1 cellular context compared by ENCODE assay signal in the genomic region with DNA sequence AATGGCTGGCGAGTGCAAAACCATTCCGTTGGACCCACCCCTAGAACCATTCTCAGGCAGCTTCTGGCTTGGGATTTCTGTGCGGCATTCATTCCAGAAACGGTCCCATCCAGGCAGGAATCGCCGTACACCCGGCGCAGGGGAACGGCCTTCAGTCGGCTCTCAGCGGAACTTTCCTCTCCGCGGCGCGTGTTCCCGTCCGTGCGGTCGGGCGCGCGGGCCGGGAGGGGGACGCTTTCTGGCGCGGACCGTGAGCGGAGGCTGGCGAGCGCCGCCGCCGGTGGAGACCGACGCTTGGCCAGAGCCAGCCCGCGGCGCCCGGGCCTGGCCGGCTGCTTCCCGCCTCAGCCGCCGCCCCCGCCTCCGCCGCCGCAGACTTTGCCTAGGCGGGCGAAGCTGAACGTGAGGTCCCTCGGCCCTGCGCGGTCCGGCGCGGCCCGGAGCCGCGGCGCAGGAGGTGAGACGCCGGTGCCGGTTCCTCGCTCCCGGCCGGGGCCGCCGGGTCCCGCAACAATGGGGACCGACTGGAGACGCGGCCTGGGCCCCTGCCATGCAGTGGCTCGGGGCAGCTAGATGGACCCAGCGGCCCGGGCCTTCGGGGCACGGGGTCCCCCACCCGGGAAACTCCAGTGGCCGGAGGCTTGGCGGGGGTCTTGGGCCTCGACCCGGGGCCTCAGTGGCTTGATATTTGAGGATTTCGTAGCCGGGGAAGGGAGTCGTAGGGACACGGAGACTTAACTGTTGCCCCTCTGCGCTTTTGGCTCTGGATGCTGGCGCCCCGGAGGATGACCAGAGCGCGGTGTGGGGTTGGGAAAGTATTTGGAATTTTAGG.
TF ChIP-seq lines count a peak whose summit lies in the region.

A gene with protein sequence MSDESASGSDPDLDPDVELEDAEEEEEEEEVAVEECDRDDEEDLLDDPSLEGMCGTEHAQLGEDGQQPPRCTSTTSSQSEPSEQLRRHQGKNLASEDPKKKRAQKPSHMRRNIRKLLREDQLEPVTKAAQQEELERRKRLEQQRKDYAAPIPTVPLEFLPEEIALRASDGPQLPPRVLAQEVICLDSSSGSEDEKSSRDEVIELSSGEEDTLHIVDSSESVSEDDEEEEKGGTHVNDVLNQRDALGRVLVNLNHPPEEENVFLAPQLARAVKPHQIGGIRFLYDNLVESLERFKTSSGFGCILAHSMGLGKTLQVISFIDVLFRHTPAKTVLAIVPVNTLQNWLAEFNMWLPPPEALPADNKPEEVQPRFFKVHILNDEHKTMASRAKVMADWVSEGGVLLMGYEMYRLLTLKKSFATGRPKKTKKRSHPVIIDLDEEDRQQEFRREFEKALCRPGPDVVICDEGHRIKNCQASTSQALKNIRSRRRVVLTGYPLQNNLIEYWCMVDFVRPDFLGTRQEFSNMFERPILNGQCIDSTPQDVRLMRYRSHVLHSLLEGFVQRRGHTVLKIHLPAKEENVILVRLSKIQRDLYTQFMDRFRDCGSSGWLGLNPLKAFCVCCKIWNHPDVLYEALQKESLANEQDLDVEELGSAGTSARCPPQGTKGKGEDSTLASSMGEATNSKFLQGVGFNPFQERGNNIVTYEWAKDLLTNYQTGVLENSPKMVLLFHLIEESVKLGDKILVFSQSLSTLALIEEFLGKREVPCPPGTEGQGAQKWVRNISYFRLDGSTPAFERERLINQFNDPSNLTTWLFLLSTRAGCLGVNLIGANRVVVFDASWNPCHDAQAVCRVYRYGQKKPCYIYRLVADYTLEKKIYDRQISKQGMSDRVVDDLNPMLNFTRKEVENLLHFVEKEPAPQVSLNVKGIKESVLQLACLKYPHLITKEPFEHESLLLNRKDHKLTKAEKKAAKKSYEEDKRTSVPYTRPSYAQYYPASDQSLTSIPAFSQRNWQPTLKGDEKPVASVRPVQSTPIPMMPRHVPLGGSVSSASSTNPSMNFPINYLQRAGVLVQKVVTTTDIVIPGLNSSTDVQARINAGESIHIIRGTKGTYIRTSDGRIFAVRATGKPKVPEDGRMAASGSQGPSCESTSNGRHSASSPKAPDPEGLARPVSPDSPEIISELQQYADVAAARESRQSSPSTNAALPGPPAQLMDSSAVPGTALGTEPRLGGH (N-terminal part only) (plus strand): TSS at position 261 of the 832 bp plus-strand sequence. CDS start 51,702 bp downstream, outside the sequence.

TF ChIP-seq in GM12878, 131 proteins besides CTCF, POLR2A, EP300 and RAD21 (continued from another document):
- TF ChIP-seq, protein P1, sequence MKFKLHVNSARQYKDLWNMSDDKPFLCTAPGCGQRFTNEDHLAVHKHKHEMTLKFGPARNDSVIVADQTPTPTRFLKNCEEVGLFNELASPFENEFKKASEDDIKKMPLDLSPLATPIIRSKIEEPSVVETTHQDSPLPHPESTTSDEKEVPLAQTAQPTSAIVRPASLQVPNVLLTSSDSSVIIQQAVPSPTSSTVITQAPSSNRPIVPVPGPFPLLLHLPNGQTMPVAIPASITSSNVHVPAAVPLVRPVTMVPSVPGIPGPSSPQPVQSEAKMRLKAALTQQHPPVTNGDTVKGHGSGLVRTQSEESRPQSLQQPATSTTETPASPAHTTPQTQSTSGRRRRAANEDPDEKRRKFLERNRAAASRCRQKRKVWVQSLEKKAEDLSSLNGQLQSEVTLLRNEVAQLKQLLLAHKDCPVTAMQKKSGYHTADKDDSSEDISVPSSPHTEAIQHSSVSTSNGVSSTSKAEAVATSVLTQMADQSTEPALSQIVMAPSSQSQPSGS (IDR thresholded peaks at IDR 0.05; ENCODE audit: low read length) = no peak
- TF ChIP-seq TBL1XR1 (IDR thresholded peaks at IDR 0.05; ENCODE audit: low read depth, low read length) = peak; percentile 75; the same call in 1 of the 2 replicates
- TF ChIP-seq IKZF1 (conservative IDR thresholded peaks at IDR 0.05) = peak; percentile 98
- no peak for TF ChIP-seq ZBED1 (IDR thresholded peaks at IDR 0.05; ENCODE audit: borderline replicate concordance)
- no peak for TF ChIP-seq CHD4 (IDR thresholded peaks at IDR 0.05)
- no peak for TF ChIP-seq ATF7 (IDR thresholded peaks at IDR 0.05; ENCODE audit: low read depth)
- TF ChIP-seq KDM1A (IDR thresholded peaks at IDR 0.05; ENCODE audit: borderline replicate concordance) = no peak
- peak; percentile 89 for TF ChIP-seq BACH1 (IDR thresholded peaks at IDR 0.05; ENCODE audit: borderline replicate concordance)
- TF ChIP-seq CREM (IDR thresholded peaks at IDR 0.05; ENCODE audit: low read depth) = peak; percentile 75
- TF ChIP-seq NR2F1 (conservative IDR thresholded peaks at IDR 0.05) = peak; percentile 71
- TF ChIP-seq TAF1 (IDR thresholded peaks at IDR 0.05; ENCODE audit: borderline replicate concordance, low read depth, low read length) = peak; percentile 97
- TF ChIP-seq CBX3 (IDR thresholded peaks at IDR 0.05; ENCODE audit: borderline replicate concordance, low read depth) = no peak
- TF ChIP-seq SREBF1 (IDR thresholded peaks at IDR 0.05; ENCODE audit: low read length) = peak; percentile 17; the same call in 1 of the 2 replicates
- TF ChIP-seq FOXK2 (IDR thresholded peaks at IDR 0.05) = no peak
- TF ChIP-seq NRF1 (conservative IDR thresholded peaks at IDR 0.05; ENCODE audit: low read depth, low read length) = no peak
- TF ChIP-seq, protein P2, sequence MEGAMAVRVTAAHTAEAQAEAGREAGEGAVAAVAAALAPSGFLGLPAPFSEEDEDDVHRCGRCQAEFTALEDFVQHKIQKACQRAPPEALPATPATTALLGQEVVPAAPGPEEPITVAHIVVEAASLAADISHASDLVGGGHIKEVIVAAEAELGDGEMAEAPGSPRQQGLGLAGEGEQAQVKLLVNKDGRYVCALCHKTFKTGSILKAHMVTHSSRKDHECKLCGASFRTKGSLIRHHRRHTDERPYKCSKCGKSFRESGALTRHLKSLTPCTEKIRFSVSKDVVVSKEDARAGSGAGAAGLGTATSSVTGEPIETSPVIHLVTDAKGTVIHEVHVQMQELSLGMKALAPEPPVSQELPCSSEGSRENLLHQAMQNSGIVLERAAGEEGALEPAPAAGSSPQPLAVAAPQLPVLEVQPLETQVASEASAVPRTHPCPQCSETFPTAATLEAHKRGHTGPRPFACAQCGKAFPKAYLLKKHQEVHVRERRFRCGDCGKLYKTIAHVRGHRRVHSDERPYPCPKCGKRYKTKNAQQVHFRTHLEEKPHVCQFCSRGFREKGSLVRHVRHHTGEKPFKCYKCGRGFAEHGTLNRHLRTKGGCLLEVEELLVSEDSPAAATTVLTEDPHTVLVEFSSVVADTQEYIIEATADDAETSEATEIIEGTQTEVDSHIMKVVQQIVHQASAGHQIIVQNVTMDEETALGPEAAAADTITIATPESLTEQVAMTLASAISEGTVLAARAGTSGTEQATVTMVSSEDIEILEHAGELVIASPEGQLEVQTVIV (IDR thresholded peaks at IDR 0.05; ENCODE audit: borderline replicate concordance, partially characterized antibody) = no peak
- no peak for TF ChIP-seq NFYA (IDR thresholded peaks at IDR 0.05; ENCODE audit: borderline replicate concordance, low read depth, low read length)
